ENCODE assay signal across 8 cellular contexts in genomic region chr11:27471067-27471587, GRCh38. TPM values are rescaled to one million over a fixed set of nuclear protein-coding genes. Genes with fewer than 3 reads are reported as not detected.
A peak's percentile ranks its signal among the peaks of the same experiment; 100 is the strongest.
DNase-seq lines count a peak whose midpoint lies in the region; ATAC-seq and TF ChIP-seq lines count a peak whose summit lies in the region.

No MANE protein-coding gene starts in this region.

- H3K9me3 Mint-ChIP-seq in activated T-cell treated with anti-CD3 and anti-CD28 coated beads, Interleukin-2, amount 50 U/mL, for 4 hours = no peaks in the 10 kb centered on the region
- H3K9me3 Mint-ChIP-seq in WTC11 = no peaks in the 10 kb centered on the region

- CTCF ChIA-PET in WTC11 (lab: Charles Lee) = no interaction called here

- no peak for TF ChIP-seq CTCF in WTC11 (IDR thresholded peaks at IDR 0.05)

- no peak for DNase-seq in activated T-cell treated with anti-CD3 and anti-CD28 coated beads, Interleukin-2, amount 50 U/mL, for 4 hours
- no peak for DNase-seq in activated T-cell treated with anti-CD3 and anti-CD28 coated beads, Interleukin-2, amount 50 U/mL, for 48 hours
- DNase-seq in WTC11 (ENCODE audit: low spot score) (no peak), superior temporal gyrus (ENCODE audit: extremely low spot score) (no peak)

- H3K27ac Mint-ChIP-seq in WTC11 = peak overlapping the region; percentile 31

- H3K27me3 Mint-ChIP-seq in activated T-cell treated with anti-CD3 and anti-CD28 coated beads, Interleukin-2, amount 50 U/mL, for 4 hours (ENCODE audit: low read depth) = peaks cover 20% of the 10 kb centered on the region
- no peaks in the 10 kb centered on the region for H3K27me3 Mint-ChIP-seq in WTC11 (ENCODE audit: low read depth)

- peak overlapping the region; percentile 86 for H3K4me3 ChIP-seq in iPS-11a (ENCODE audit: low read depth, low read length)
- H3K4me3 ChIP-seq in skin epidermis = peak overlapping the region; percentile 65 to 91 (median 80)

- peaks cover 13% of the 10 kb centered on the region for H3K4me1 Mint-ChIP-seq in activated T-cell treated with anti-CD3 and anti-CD28 coated beads, Interleukin-2, amount 50 U/mL, for 4 hours (ENCODE audit: low read depth)
- H3K4me1 Mint-ChIP-seq in WTC11 = peaks cover 47% of the 10 kb centered on the region

- peak overlapping the region; percentile 81 for H3K4me3 Mint-ChIP-seq in activated T-cell treated with anti-CD3 and anti-CD28 coated beads, Interleukin-2, amount 50 U/mL, for 4 hours
- H3K4me3 Mint-ChIP-seq in WTC11 = peak overlapping the region; percentile 83

- H3K36me3 Mint-ChIP-seq in activated T-cell treated with anti-CD3 and anti-CD28 coated beads, Interleukin-2, amount 50 U/mL, for 4 hours (ENCODE audit: insufficient read depth) = no peaks in the 10 kb centered on the region
- H3K36me3 Mint-ChIP-seq in WTC11 = peaks cover 7% of the 10 kb centered on the region

- ATAC-seq in activated T-cell treated with anti-CD3 and anti-CD28 coated beads, Interleukin-2, amount 50 U/mL, for 4 hours = no peak
- no peak for ATAC-seq in WTC11
- ATAC-seq in HG03175 (IDR thresholded peaks at IDR 0.05; ENCODE audit: unreplicated experiment) = no peak
- ATAC-seq in GM18858 (IDR thresholded peaks at IDR 0.05; ENCODE audit: unreplicated experiment) = no peak

- POLR2A ChIA-PET in WTC11 (lab: Charles Lee) = no interaction called here

- H3K27ac ChIP-seq in skin epidermis = peak overlapping the region in 20 of 21 experiments; percentile 60 to 92 (median 84)

TF ChIP-seq in WTC11, 78 proteins besides CTCF, POLR2A, EP300 and RAD21 (continues in another document):
- TF ChIP-seq JUN (CRISPR knock-in tag; IDR thresholded peaks at IDR 0.05) = no peak
- no peak for TF ChIP-seq AFF4 (CRISPR knock-in tag; IDR thresholded peaks at IDR 0.05; ENCODE audit: borderline replicate concordance)
- no peak for TF ChIP-seq FOXJ3 (CRISPR knock-in tag; IDR thresholded peaks at IDR 0.05; ENCODE audit: borderline replicate concordance)
- TF ChIP-seq, protein P1, sequence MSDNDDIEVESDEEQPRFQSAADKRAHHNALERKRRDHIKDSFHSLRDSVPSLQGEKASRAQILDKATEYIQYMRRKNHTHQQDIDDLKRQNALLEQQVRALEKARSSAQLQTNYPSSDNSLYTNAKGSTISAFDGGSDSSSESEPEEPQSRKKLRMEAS (CRISPR knock-in tag; IDR thresholded peaks at IDR 0.05) = 0 out of 2 replicates have a peak, but pooled peaks have one; percentile 6
- TF ChIP-seq ATF1 (CRISPR knock-in tag; IDR thresholded peaks at IDR 0.05) = no peak
- no peak for TF ChIP-seq ZNF416 (CRISPR knock-in tag; IDR thresholded peaks at IDR 0.05)
- TF ChIP-seq, protein P2, sequence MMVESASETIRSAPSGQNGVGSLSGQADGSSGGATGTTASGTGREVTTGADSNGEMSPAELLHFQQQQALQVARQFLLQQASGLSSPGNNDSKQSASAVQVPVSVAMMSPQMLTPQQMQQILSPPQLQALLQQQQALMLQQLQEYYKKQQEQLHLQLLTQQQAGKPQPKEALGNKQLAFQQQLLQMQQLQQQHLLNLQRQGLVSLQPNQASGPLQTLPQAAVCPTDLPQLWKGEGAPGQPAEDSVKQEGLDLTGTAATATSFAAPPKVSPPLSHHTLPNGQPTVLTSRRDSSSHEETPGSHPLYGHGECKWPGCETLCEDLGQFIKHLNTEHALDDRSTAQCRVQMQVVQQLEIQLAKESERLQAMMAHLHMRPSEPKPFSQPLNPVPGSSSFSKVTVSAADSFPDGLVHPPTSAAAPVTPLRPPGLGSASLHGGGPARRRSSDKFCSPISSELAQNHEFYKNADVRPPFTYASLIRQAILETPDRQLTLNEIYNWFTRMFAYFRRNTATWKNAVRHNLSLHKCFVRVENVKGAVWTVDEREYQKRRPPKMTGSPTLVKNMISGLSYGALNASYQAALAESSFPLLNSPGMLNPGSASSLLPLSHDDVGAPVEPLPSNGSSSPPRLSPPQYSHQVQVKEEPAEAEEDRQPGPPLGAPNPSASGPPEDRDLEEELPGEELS (CRISPR knock-in tag; IDR thresholded peaks at IDR 0.05) = 0 out of 2 replicates have a peak, but pooled peaks have one; percentile 44
- TF ChIP-seq ZNF423 (CRISPR knock-in tag; IDR thresholded peaks at IDR 0.05) = no peak
- TF ChIP-seq ZBTB21 (CRISPR knock-in tag; IDR thresholded peaks at IDR 0.05; ENCODE audit: borderline replicate concordance) = no peak
- peak; percentile 40; the same call in 1 of the 2 replicates for TF ChIP-seq ETV6 (CRISPR knock-in tag; IDR thresholded peaks at IDR 0.05)
- no peak for TF ChIP-seq CREB1 (CRISPR knock-in tag; IDR thresholded peaks at IDR 0.05)
- TF ChIP-seq ZNF671 (CRISPR knock-in tag; IDR thresholded peaks at IDR 0.05) = no peak
- no peak for TF ChIP-seq TEAD4 (CRISPR knock-in tag; IDR thresholded peaks at IDR 0.05)
- TF ChIP-seq, protein P3, sequence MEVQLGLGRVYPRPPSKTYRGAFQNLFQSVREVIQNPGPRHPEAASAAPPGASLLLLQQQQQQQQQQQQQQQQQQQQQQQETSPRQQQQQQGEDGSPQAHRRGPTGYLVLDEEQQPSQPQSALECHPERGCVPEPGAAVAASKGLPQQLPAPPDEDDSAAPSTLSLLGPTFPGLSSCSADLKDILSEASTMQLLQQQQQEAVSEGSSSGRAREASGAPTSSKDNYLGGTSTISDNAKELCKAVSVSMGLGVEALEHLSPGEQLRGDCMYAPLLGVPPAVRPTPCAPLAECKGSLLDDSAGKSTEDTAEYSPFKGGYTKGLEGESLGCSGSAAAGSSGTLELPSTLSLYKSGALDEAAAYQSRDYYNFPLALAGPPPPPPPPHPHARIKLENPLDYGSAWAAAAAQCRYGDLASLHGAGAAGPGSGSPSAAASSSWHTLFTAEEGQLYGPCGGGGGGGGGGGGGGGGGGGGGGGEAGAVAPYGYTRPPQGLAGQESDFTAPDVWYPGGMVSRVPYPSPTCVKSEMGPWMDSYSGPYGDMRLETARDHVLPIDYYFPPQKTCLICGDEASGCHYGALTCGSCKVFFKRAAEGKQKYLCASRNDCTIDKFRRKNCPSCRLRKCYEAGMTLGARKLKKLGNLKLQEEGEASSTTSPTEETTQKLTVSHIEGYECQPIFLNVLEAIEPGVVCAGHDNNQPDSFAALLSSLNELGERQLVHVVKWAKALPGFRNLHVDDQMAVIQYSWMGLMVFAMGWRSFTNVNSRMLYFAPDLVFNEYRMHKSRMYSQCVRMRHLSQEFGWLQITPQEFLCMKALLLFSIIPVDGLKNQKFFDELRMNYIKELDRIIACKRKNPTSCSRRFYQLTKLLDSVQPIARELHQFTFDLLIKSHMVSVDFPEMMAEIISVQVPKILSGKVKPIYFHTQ (CRISPR knock-in tag; IDR thresholded peaks at IDR 0.05) = no peak

RNA-seq across cellular contexts. Expression of gene LGR4, which starts 1.5 kb away (rescaled TPM):
- under 1 TPM; 0.21 to 0.61 (median 0.57) TPM for total RNA-seq in activated T-cell treated with anti-CD3 and anti-CD28 coated beads, Interleukin-2, amount 50 U/mL, for 4 hours
- total RNA-seq in WTC11 (2021) = 47.8 to 53.8 TPM (median 51.1 TPM) in 3 replicates

RNA-seq across cellular contexts. Expression of gene LIN7C, which starts 35.4 kb away (rescaled TPM):
- total RNA-seq in activated T-cell treated with anti-CD3 and anti-CD28 coated beads, Interleukin-2, amount 50 U/mL, for 4 hours = 10 to 100 TPM; 41.0 to 51.4 (median 44.4) TPM
- 38.5 to 41.5 TPM (median 39.4 TPM) in 3 replicates for total RNA-seq in WTC11 (2021)

Comparison
In these comparisons a context has a peak if more than half of its experiments do, and no peak if none do; other contexts are left out.
1. RNA of gene LGR4, which starts 1.5 kb away (total RNA-seq): 47.8 to 53.8 TPM in WTC11; 0.21 to 0.61 TPM in activated T-cell treated with anti-CD3 and anti-CD28 coated beads, Interleukin-2, amount 50 U/mL, for 4 hours; every median in the first group is over 10 times any median in the second.